11 cellular contexts compared by ENCODE assay signal in the genomic region with DNA sequence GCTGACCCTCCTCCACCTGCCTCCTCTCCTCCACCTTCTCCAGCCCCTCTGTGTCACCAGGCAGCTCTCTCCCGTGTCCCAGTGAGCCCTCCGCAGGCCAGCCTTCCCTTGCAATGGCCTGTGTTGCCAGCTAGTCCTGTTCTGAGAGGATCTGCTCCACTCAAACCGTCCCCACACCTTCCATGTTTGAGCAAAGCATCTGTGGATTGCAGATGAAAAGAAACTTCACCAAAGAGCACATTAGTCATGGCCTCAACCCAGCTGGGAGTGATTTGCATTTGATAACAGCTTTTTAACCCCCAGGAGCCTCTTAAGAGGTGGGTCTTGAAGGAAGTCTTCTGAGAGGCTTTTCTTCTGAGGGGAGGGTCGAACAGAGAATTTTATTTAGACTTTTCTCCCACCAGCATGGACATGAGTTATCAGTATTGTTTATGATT.
A peak's percentile ranks its signal among the peaks of the same experiment; 100 is the strongest.
DNase-seq lines count a peak whose midpoint lies in the region; ATAC-seq, FAIRE-seq and TF ChIP-seq lines count a peak whose summit lies in the region.
"Had no signal": no experiment of that assay in that cellular context is flagged by ENCODE, and none has a peak within 500 bp of the region (broad histone marks: within the 10 kb centered on the region; RNA-seq: fewer than 3 reads in every experiment).

No MANE protein-coding gene starts in this region.

- H3K4me3 ChIP-seq in fibroblast of villous mesenchyme (ENCODE audit: low read depth, low read length) = no peak overlapping the region
- no peak overlapping the region for H3K4me3 ChIP-seq in osteoblast (ENCODE audit: insufficient read depth, low read length)
- H3K4me3 ChIP-seq in kidney (ENCODE audit: low read length in 2 of 2) = no peak overlapping the region

- peak; percentile 1 for DNase-seq in Calu3
- DNase-seq in RCC 7860 (ENCODE audit: low spot score) = peak; percentile 31
- peak; percentile 86 for DNase-seq in fibroblast of villous mesenchyme (ENCODE audit: low read depth)
- peak; percentile 89 for DNase-seq in osteoblast (ENCODE audit: insufficient read length, low spot score, missing footprints)
- no peak for DNase-seq in HPDE6-E6E7 (ENCODE audit: extremely low spot score)
- DNase-seq in kidney = no peak
- no peak for DNase-seq in NCI-H524 treated with DMSO at 0.1 percent for 48 hours (lab: John Stamatoyannopoulos, UW)
- DNase-seq: CD4-positive, alpha-beta memory T cell; left colon; NCI-H2029 treated with DMSO at 0.1 percent for 48 hours had no signal

- peak overlapping the region; percentile 4 for H3K4me2 ChIP-seq in osteoblast (ENCODE audit: insufficient read depth, low read length)

- peaks cover 46% of the 10 kb centered on the region for H3K4me1 ChIP-seq in osteoblast (ENCODE audit: insufficient read depth, low read length)
- peaks cover 0 to 8% of the 10 kb centered on the region in 2 donors for H3K4me1 ChIP-seq in kidney (ENCODE audit: control insufficient read depth in 1 of 2, insufficient read depth in 1 of 2, low read depth in 1 of 2, low read length in 2 of 2)

- H2AFZ ChIP-seq in osteoblast (ENCODE audit: low read length) = no peak overlapping the region

- intact Hi-C loops in Calu3 (cut with micrococcal nuclease; ENCODE audit: unreplicated experiment) (loop anchor here (5.0 kb wide), 1 partner anchor 62 kb away; no protein-coding TSS in a partner anchor), kidney (cut with DNase I) (no loop called here)

- H3K27me3 Mint-ChIP-seq in Calu3 (ENCODE audit: unreplicated experiment) = no peaks in the 10 kb centered on the region

- ATAC-seq in GM19035 (IDR thresholded peaks at IDR 0.05; ENCODE audit: unreplicated experiment) = no peak
- ATAC-seq: left colon had no signal

- H3K27ac Mint-ChIP-seq in Calu3 (ENCODE audit: unreplicated experiment) = peak overlapping the region; percentile 87
- H3K27ac Mint-ChIP-seq: CD4-positive, alpha-beta memory T cell had no signal

- no peak for TF ChIP-seq CTCF in Calu3 (IDR thresholded peaks at IDR 0.05; ENCODE audit: unreplicated experiment)
- TF ChIP-seq CTCF in fibroblast of villous mesenchyme (IDR thresholded peaks at IDR 0.05; ENCODE audit: insufficient read depth, low read depth, low read length) = no peak
- no peak for TF ChIP-seq CTCF in osteoblast (IDR thresholded peaks at IDR 0.05; ENCODE audit: extremely low read depth, low read depth, low read length)
- TF ChIP-seq CTCF in kidney (IDR thresholded peaks at IDR 0.05; ENCODE audit: borderline replicate concordance, extremely low read depth, insufficient read depth) = no peak

- CTCF ChIA-PET in Calu3 (lab: Charles Lee) = no interaction called here

- H3K9me3 ChIP-seq in osteoblast (ENCODE audit: low read depth, low read length) = no peaks in the 10 kb centered on the region
- no peaks in the 10 kb centered on the region for H3K9me3 ChIP-seq in kidney (ENCODE audit: control insufficient read depth in 1 of 2, low read length in 2 of 2)

- H3K36me3 Mint-ChIP-seq in Calu3 (ENCODE audit: insufficient read depth, unreplicated experiment) = peaks cover 9% of the 10 kb centered on the region
- H3K36me3 Mint-ChIP-seq: CD4-positive, alpha-beta memory T cell had no signal

- FAIRE-seq in RCC 7860 (lab: Jason Lieb, UNC) (no peak), kidney (lab: Jason Lieb, UNC) (no peak)

- BruUV-seq in Calu3 (replicated peaks; lab: Mats Ljungman, UMichigan) = no TSS peak

- peak overlapping the region; percentile 97 for H3K27ac ChIP-seq in osteoblast (ENCODE audit: low read depth, low read length)
- H3K27ac ChIP-seq in kidney (ENCODE audit: low read depth in 2 of 2, low read length in 2 of 2) = no peak overlapping the region

- H3K9me3 Mint-ChIP-seq in Calu3 (ENCODE audit: low read depth, unreplicated experiment) = no peaks in the 10 kb centered on the region

- H3K79me2 ChIP-seq in osteoblast (ENCODE audit: insufficient read depth, low read length) = peaks cover 41% of the 10 kb centered on the region

- no peaks in the 10 kb centered on the region for H3K27me3 ChIP-seq in osteoblast (ENCODE audit: insufficient read depth, low read length)

- no peaks in the 10 kb centered on the region for H4K20me1 ChIP-seq in osteoblast (ENCODE audit: insufficient read depth, low read length)

- no peak overlapping the region for H3K9ac ChIP-seq in kidney (ENCODE audit: low read length in 2 of 2)

- H3K4me1 Mint-ChIP-seq in Calu3 (ENCODE audit: low read depth, unreplicated experiment) = peaks cover 19% of the 10 kb centered on the region
- H3K4me1 Mint-ChIP-seq: CD4-positive, alpha-beta memory T cell had no signal

- peaks cover 3% of the 10 kb centered on the region for H3K36me3 ChIP-seq in osteoblast (ENCODE audit: insufficient read depth, low read length)
- no peaks in the 10 kb centered on the region for H3K36me3 ChIP-seq in kidney (ENCODE audit: control insufficient read depth in 1 of 2, insufficient read depth in 2 of 2, low read length in 2 of 2)

- peak overlapping the region; percentile 16 for H3K4me3 Mint-ChIP-seq in Calu3 (ENCODE audit: low read depth, unreplicated experiment)
- H3K4me3 Mint-ChIP-seq: CD4-positive, alpha-beta memory T cell had no signal

Comparison
In these comparisons a context has a peak if more than half of its experiments do, and no peak if none do; other contexts are left out.
1. DNase-seq: peak in Calu3 (single experiment), RCC 7860 (single experiment), fibroblast of villous mesenchyme (single experiment) and osteoblast (single experiment); none in HPDE6-E6E7 (single experiment), kidney (single experiment) and NCI-H524 treated with DMSO at 0.1 percent for 48 hours (single experiment).